In genomic region chr9:6686396-6686795, GRCh38 we compare ENCODE assay signal across 9 cellular contexts. TPM values are rescaled to one million over a fixed set of nuclear protein-coding genes. Genes with fewer than 3 reads are reported as not detected.
A peak's percentile ranks its signal among the peaks of the same experiment; 100 is the strongest.
DNase-seq lines count a peak whose midpoint lies in the region; ATAC-seq and TF ChIP-seq lines count a peak whose summit lies in the region.
"Had no signal": no experiment of that assay in that cellular context is flagged by ENCODE, and none has a peak within 500 bp of the region (broad histone marks: within the 10 kb centered on the region; RNA-seq: fewer than 3 reads in every experiment).

No MANE protein-coding gene starts in this region.

- CTCF ChIA-PET in activated CD4-positive, alpha-beta T cell treated with anti-CD3 and anti-CD28 coated beads for 36 hours (lab: Charles Lee), result interaction anchor here (0.8 to 1.3 kb wide), 3 partner anchors 98 to 101 kb away, joined by 3 to 4 read pairs (median 3); no protein-coding TSS in a partner anchor

- H3K9me3 Mint-ChIP-seq in activated CD4-positive, alpha-beta T cell treated with anti-CD3 and anti-CD28 coated beads, Interleukin-2, amount 10 ng/mL, durations not matched to agents 24 days and 14 days, result no peaks in the 10 kb centered on the region
- no peaks in the 10 kb centered on the region for H3K9me3 Mint-ChIP-seq in activated CD4-positive, alpha-beta T cell treated with anti-CD3 and anti-CD28 coated beads for 36 hours (ENCODE audit: low read depth)
- H3K9me3 Mint-ChIP-seq: immature natural killer cell had no signal

- H2AFZ ChIP-seq in OCI-LY1 (ENCODE audit: low read length), result no peak overlapping the region

- no peak overlapping the region; the same call in 1 of the 2 replicates for H3K4me2 ChIP-seq in OCI-LY1 (ENCODE audit: low read length)

- TF ChIP-seq EP300 in esophagus muscularis mucosa (IDR thresholded peaks at IDR 0.05), result no peak

- H3K36me3 ChIP-seq in OCI-LY1 (ENCODE audit: insufficient read depth, low read length) (no peaks in the 10 kb centered on the region), esophagus muscularis mucosa (no peaks in the 10 kb centered on the region)

- H3K79me2 ChIP-seq in OCI-LY1 (ENCODE audit: insufficient read depth, low read length), result no peaks in the 10 kb centered on the region

- peaks cover 12% of the 10 kb centered on the region for H3K36me3 Mint-ChIP-seq in activated CD4-positive, alpha-beta T cell treated with anti-CD3 and anti-CD28 coated beads, Interleukin-2, amount 10 ng/mL, durations not matched to agents 24 days and 14 days (ENCODE audit: low read depth)
- H3K36me3 Mint-ChIP-seq in activated CD4-positive, alpha-beta T cell treated with anti-CD3 and anti-CD28 coated beads for 36 hours (ENCODE audit: low read depth), result peaks cover 10% of the 10 kb centered on the region

- peaks cover 42% of the 10 kb centered on the region for H3K4me1 ChIP-seq in OCI-LY1 (ENCODE audit: insufficient read depth, low read length, severe bottlenecking)
- peaks cover 4 to 15% (median 13%) of the 10 kb centered on the region in 4 donors for H3K4me1 ChIP-seq in esophagus muscularis mucosa

- intact Hi-C loops in activated CD4-positive, alpha-beta T cell treated with anti-CD3 and anti-CD28 coated beads, Interleukin-2, amount 10 ng/mL, durations not matched to agents 24 days and 14 days (cut with micrococcal nuclease), result no loop called here
- intact Hi-C loops in activated CD4-positive, alpha-beta T cell treated with anti-CD3 and anti-CD28 coated beads for 36 hours (cut with DNase I, micrococcal nuclease), result loop anchor here in 1 of 2 experiments (5.0 kb wide), 1 partner anchor 1709 kb away; no protein-coding TSS in a partner anchor
- intact Hi-C loops in esophagus muscularis mucosa (cut with DNase I), result no loop called here

- TF ChIP-seq CTCF in OCI-LY1 (IDR thresholded peaks at IDR 0.05; ENCODE audit: low read length) (peak; percentile 45; the same call in 1 of the 2 replicates), esophagus muscularis mucosa (IDR thresholded peaks at IDR 0.05) (peak; percentile 6 to 11 (median 9))

- H3K27me3 Mint-ChIP-seq in activated CD4-positive, alpha-beta T cell treated with anti-CD3 and anti-CD28 coated beads, Interleukin-2, amount 10 ng/mL, durations not matched to agents 24 days and 14 days, result no peaks in the 10 kb centered on the region
- H3K27me3 Mint-ChIP-seq in activated CD4-positive, alpha-beta T cell treated with anti-CD3 and anti-CD28 coated beads for 36 hours, result no peaks in the 10 kb centered on the region

- no peaks in the 10 kb centered on the region for H3K9me2 ChIP-seq in OCI-LY1 (ENCODE audit: low read depth, low read length)

- no peaks in the 10 kb centered on the region; the same call in 1 of the 2 replicates for H3F3A ChIP-seq in OCI-LY1 (ENCODE audit: insufficient read depth, low read length)

- peaks cover 12% of the 10 kb centered on the region for H3K4me1 Mint-ChIP-seq in activated CD4-positive, alpha-beta T cell treated with anti-CD3 and anti-CD28 coated beads, Interleukin-2, amount 10 ng/mL, durations not matched to agents 24 days and 14 days
- peaks cover 14% of the 10 kb centered on the region for H3K4me1 Mint-ChIP-seq in activated CD4-positive, alpha-beta T cell treated with anti-CD3 and anti-CD28 coated beads for 36 hours

- no peak for ATAC-seq in activated CD4-positive, alpha-beta T cell treated with anti-CD3 and anti-CD28 coated beads for 36 hours
- ATAC-seq in GM19467 (IDR thresholded peaks at IDR 0.05; ENCODE audit: unreplicated experiment), result no peak
- no peak for ATAC-seq in HG02981 (IDR thresholded peaks at IDR 0.05; ENCODE audit: unreplicated experiment)

- TF ChIP-seq POLR2A in esophagus muscularis mucosa (IDR thresholded peaks at IDR 0.05; ENCODE audit: low read depth), result no peak

- POLR2A ChIA-PET in activated CD4-positive, alpha-beta T cell treated with anti-CD3 and anti-CD28 coated beads for 36 hours (lab: Charles Lee), result no interaction called here

- no peak for DNase-seq in activated CD4-positive, alpha-beta T cell treated with anti-CD3 and anti-CD28 coated beads, Interleukin-2, amount 10 ng/mL, durations not matched to agents 24 days and 14 days
- DNase-seq in activated CD4-positive, alpha-beta T cell treated with anti-CD3 and anti-CD28 coated beads for 36 hours, result no peak
- no peak for DNase-seq in esophagus muscularis mucosa (ENCODE audit: extremely low spot score)
- peak; percentile 51 for DNase-seq in stromal cell of bone marrow (ENCODE audit: low read depth)
- no peak for DNase-seq in stimulated activated CD4-positive, alpha-beta T cell treated with anti-CD3 and anti-CD28 coated beads, Interleukin-15, amount 100 ng/mL, for 24 hours
- DNase-seq: immature natural killer cell had no signal

- H4K20me1 ChIP-seq in OCI-LY1 (ENCODE audit: insufficient read depth, low read length), result no peaks in the 10 kb centered on the region

- H3K4me3 ChIP-seq in OCI-LY1 (ENCODE audit: low read depth, low read length, poor library complexity, severe bottlenecking) (no peak overlapping the region), esophagus muscularis mucosa (no peak overlapping the region)

- 0 out of 2 replicates have a peak overlapping the region, but pooled peaks have one; percentile 30 for H3K9ac ChIP-seq in OCI-LY1 (ENCODE audit: low read length)

- peak overlapping the region; percentile 56 for H3K27ac ChIP-seq in OCI-LY1 (ENCODE audit: low read depth, low read length, poor library complexity, severe bottlenecking)
- peak overlapping the region in 1 of 4 donors; percentile 7 for H3K27ac ChIP-seq in esophagus muscularis mucosa (replicated peaks in 1 of 4)

- H3K27ac Mint-ChIP-seq in activated CD4-positive, alpha-beta T cell treated with anti-CD3 and anti-CD28 coated beads, Interleukin-2, amount 10 ng/mL, durations not matched to agents 24 days and 14 days, result peak overlapping the region; percentile 25
- H3K27ac Mint-ChIP-seq in activated CD4-positive, alpha-beta T cell treated with anti-CD3 and anti-CD28 coated beads for 36 hours, result no peak overlapping the region
- H3K27ac Mint-ChIP-seq: immature natural killer cell had no signal

- no peak overlapping the region for H3K4me3 Mint-ChIP-seq in activated CD4-positive, alpha-beta T cell treated with anti-CD3 and anti-CD28 coated beads, Interleukin-2, amount 10 ng/mL, durations not matched to agents 24 days and 14 days
- no peak overlapping the region for H3K4me3 Mint-ChIP-seq in activated CD4-positive, alpha-beta T cell treated with anti-CD3 and anti-CD28 coated beads for 36 hours
- H3K4me3 Mint-ChIP-seq: immature natural killer cell had no signal

- 46% methylated on average over 3 of the region's 3 CpGs for WGBS in esophagus muscularis mucosa

- no peaks in the 10 kb centered on the region for H3K9me3 ChIP-seq in OCI-LY1 (ENCODE audit: low read length)
- no peaks in the 10 kb centered on the region for H3K9me3 ChIP-seq in esophagus muscularis mucosa

- no peaks in the 10 kb centered on the region for H3K27me3 ChIP-seq in OCI-LY1 (ENCODE audit: insufficient read depth, low read length)
- H3K27me3 ChIP-seq in esophagus muscularis mucosa, result no peaks in the 10 kb centered on the region

RNA-seq across cellular contexts. Expression of gene GLDC, which starts 40.9 kb away (rescaled TPM):
- 0.73 and 1.1 TPM in 2 replicates for total RNA-seq in activated CD4-positive, alpha-beta T cell treated with anti-CD3 and anti-CD28 coated beads, Interleukin-2, amount 10 ng/mL, durations not matched to agents 24 days and 14 days
- 1 to 10 TPM in 1 of 2 experiments, under 1 TPM in 1; 0.95 to 1.8 TPM for total RNA-seq in activated CD4-positive, alpha-beta T cell treated with anti-CD3 and anti-CD28 coated beads for 36 hours
- total RNA-seq in esophagus muscularis mucosa, result 1 to 10 TPM in 1 of 4 donors, under 1 TPM in 1, not detected in 2; 0.17 to 2.5 TPM
